In the genomic region with DNA sequence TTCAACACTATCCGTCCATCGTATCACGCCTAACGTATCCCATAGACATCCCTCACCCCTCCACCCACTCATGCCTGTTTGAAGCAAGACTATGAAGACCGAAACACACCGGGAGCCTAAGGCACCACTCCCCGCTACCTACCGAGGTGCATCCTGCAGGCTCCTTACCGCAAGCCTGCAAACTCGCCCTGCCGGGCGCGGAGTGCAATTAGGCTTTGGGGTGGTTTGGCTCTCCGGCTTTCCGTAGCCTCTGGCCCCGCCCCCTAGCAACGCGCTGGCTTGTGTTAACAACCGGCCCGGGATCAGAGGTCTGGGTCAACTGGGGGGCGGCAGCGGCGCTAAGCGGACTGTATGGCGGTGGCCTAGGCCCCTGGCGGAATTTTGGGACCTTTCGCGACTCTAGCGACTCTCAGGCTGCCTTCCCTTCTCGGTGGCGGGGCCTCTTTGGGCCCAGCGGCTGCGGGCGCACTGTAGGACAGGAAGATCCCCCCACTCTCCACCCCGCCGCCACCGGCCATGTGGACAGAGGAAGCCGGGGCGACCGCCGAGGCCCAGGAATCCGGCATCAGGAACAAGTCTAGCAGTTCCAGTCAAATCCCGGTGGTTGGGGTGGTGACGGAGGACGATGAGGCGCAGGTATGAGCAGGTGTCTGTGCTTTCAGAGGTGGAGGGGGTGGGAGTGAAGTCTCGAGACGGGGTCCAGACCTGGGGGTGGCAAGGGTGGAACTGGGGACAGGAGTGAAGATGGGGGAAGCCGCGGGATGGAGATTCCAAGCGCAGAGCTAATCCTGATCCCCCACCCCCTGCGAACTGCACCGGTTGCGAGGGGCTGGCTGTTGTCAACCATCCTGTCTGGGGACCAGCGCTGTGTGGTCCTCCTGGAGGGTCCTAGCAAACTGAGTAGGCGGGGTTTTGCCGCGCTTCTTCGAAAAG, we compare ENCODE assay signal across 8 cellular contexts. TPM values are rescaled to one million over a fixed set of nuclear protein-coding genes. Genes with fewer than 3 reads are reported as not detected.
DNase-seq lines count a peak whose midpoint lies in the region; ATAC-seq, FAIRE-seq and TF ChIP-seq lines count a peak whose summit lies in the region.

A gene with protein sequence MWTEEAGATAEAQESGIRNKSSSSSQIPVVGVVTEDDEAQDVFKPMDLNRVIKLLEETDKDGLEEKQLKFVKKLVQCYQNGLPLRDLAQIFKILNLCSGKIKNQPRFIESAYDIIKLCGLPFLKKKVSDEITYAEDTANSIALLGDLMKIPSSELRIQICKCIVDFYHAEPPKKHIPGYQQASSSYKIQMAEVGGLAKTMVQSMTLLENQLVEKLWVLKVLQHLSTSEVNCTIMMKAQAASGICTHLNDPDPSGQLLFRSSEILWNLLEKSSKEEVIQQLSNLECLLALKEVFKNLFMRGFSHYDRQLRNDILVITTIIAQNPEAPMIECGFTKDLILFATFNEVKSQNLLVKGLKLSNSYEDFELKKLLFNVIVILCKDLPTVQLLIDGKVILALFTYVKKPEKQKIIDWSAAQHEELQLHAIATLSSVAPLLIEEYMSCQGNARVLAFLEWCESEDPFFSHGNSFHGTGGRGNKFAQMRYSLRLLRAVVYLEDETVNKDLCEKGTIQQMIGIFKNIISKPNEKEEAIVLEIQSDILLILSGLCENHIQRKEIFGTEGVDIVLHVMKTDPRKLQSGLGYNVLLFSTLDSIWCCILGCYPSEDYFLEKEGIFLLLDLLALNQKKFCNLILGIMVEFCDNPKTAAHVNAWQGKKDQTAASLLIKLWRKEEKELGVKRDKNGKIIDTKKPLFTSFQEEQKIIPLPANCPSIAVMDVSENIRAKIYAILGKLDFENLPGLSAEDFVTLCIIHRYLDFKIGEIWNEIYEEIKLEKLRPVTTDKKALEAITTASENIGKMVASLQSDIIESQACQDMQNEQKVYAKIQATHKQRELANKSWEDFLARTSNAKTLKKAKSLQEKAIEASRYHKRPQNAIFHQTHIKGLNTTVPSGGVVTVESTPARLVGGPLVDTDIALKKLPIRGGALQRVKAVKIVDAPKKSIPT (plus strand): TSS at position 266 of the 933 bp plus-strand sequence. CDS start 251 bp downstream, at position 517.

- H3K9me3 Mint-ChIP-seq in T-cell (no peaks in the 10 kb centered on the region), progenitor cell of endocrine pancreas (ENCODE audit: low read depth) (no peaks in the 10 kb centered on the region)

- POLR2A ChIA-PET in T-cell (lab: Charles Lee), result no interaction called here

- TF ChIP-seq POLR2A in GM12891 (IDR thresholded peaks at IDR 0.05; ENCODE audit: low read depth, low read length) (0 out of 2 replicates have a peak, but pooled peaks have one; percentile 39), adrenal gland (IDR thresholded peaks at IDR 0.05) (no peak), upper lobe of left lung (IDR thresholded peaks at IDR 0.05) (peak in 1 of 4 donors; percentile 40)

- no peak for TF ChIP-seq EP300 in upper lobe of left lung (IDR thresholded peaks at IDR 0.05)

- H3K4me3 ChIP-seq in adrenal gland, result peak within 1 kb of the TSS; percentile 48 to 99 (median 80)
- H3K4me3 ChIP-seq in left ventricle myocardium inferior, result peak within 1 kb of the TSS; percentile 96
- H3K4me3 ChIP-seq in upper lobe of left lung, result peak within 1 kb of the TSS; percentile 70 to 98 (median 86)

- H3K4me1 Mint-ChIP-seq in T-cell (peaks cover 17 to 23% (median 23%) of the 10 kb centered on the region in 3 donors), progenitor cell of endocrine pancreas (ENCODE audit: low read depth) (peaks cover 18% of the 10 kb centered on the region)

- H3K27me3 Mint-ChIP-seq in T-cell (peaks cover 33 to 36% of the 10 kb centered on the region in 2 donors), progenitor cell of endocrine pancreas (peaks cover 9% of the 10 kb centered on the region)

- H3K4me3 Mint-ChIP-seq in T-cell (peak within 1 kb of the TSS; percentile 83 to 93 (median 88)), progenitor cell of endocrine pancreas (ENCODE audit: low read depth) (peak within 1 kb of the TSS; percentile 86)

- peak; percentile 89 for FAIRE-seq in GM12891 (lab: Jason Lieb, UNC)

- H3K36me3 ChIP-seq in adrenal gland (replicated peaks in 1 of 2), result no peaks in the 10 kb centered on the region
- H3K36me3 ChIP-seq in left ventricle myocardium inferior, result no peaks in the 10 kb centered on the region
- no peaks in the 10 kb centered on the region for H3K36me3 ChIP-seq in upper lobe of left lung

- ATAC-seq in HG02610 (IDR thresholded peaks at IDR 0.05; ENCODE audit: unreplicated experiment) (peak; percentile 86), T-cell (replicated peaks in 1 of 4) (peak; percentile 86 to 93 (median 90)), upper lobe of left lung (ENCODE audit: low FRiP score in 2 of 2) (peak; percentile 96 to 98)

- H3K4me1 ChIP-seq in adrenal gland (replicated peaks in 1 of 2) (peaks cover 0 to 15% of the 10 kb centered on the region in 2 donors), left ventricle myocardium inferior (peaks cover 23% of the 10 kb centered on the region), upper lobe of left lung (peaks cover 5 to 21% (median 13%) of the 10 kb centered on the region in 4 donors)

- no peaks in the 10 kb centered on the region for H3K36me3 Mint-ChIP-seq in T-cell
- no peaks in the 10 kb centered on the region for H3K36me3 Mint-ChIP-seq in progenitor cell of endocrine pancreas (ENCODE audit: insufficient read depth)

- TF ChIP-seq CTCF in adrenal gland (IDR thresholded peaks at IDR 0.05) (peak in 5 of 6 experiments; percentile 6 to 65 (median 52)), left ventricle myocardium inferior (IDR thresholded peaks at IDR 0.05; ENCODE audit: borderline replicate concordance) (peak; percentile 59), progenitor cell of endocrine pancreas (IDR thresholded peaks at IDR 0.05; ENCODE audit: unreplicated experiment) (peak; percentile 32), upper lobe of left lung (IDR thresholded peaks at IDR 0.05) (peak in 4 of 6 experiments; percentile 1 to 71 (median 44))

- no peak within 1 kb of the TSS for H3K27ac Mint-ChIP-seq in T-cell
- peak within 1 kb of the TSS; percentile 85 for H3K27ac Mint-ChIP-seq in progenitor cell of endocrine pancreas

- H3K27me3 ChIP-seq in adrenal gland (no peaks in the 10 kb centered on the region), left ventricle myocardium inferior (ENCODE audit: low read depth) (no peaks in the 10 kb centered on the region), upper lobe of left lung (peaks cover 0 to 4% (median 0%) of the 10 kb centered on the region in 4 donors)

- H3K9me3 ChIP-seq in adrenal gland (replicated peaks in 1 of 3) (no peaks in the 10 kb centered on the region), left ventricle myocardium inferior (replicated peaks) (no peaks in the 10 kb centered on the region), upper lobe of left lung (no peaks in the 10 kb centered on the region)

- intact Hi-C loops in adrenal gland (cut with DNase I) (loop anchor here (10.0 kb wide), 2 partner anchors 90 to 180 kb away; a partner anchor contains a TSS), left ventricle myocardium inferior (cut with micrococcal nuclease) (no loop called here)

- CTCF ChIA-PET in T-cell (lab: Charles Lee), result no interaction called here

- H3K27ac ChIP-seq in adrenal gland, result peak within 1 kb of the TSS in 1 of 5 donors; percentile 49
- peak within 1 kb of the TSS; percentile 31 for H3K27ac ChIP-seq in left ventricle myocardium inferior (replicated peaks)
- H3K27ac ChIP-seq in upper lobe of left lung, result peak within 1 kb of the TSS in 3 of 4 donors; percentile 54 to 82 (median 68)

- peak; percentile 60 for DNase-seq in GM12891 (ENCODE audit: insufficient read length, low spot score)
- DNase-seq in NCI-H1105 (lab: John Stamatoyannopoulos, UW), result peak; percentile 79
- peak; percentile 60 to 85 (median 78) for DNase-seq in T-cell
- peak; percentile 88 to 97 (median 91) for DNase-seq in adrenal gland
- DNase-seq in left ventricle myocardium inferior, result peak; percentile 93
- DNase-seq in progenitor cell of endocrine pancreas (ENCODE audit: low spot score, unreplicated experiment), result peak; percentile 92
- peak; percentile 89 to 97 for DNase-seq in upper lobe of left lung

- WGBS in adrenal gland, 4 donors, result 0 to 1% (median 1%) methylated on average over 22 to 59 of the region's 59 CpGs
- WGBS in upper lobe of left lung, 2 donors, result 1 to 2% methylated on average over 20 to 59 of the region's 59 CpGs

TF ChIP-seq in GM12891, 5 proteins besides CTCF, POLR2A, EP300 and RAD21:
- TF ChIP-seq POLR2AphosphoS5 (IDR thresholded peaks at IDR 0.05; ENCODE audit: low read depth, low read length) (no peak), POU2F2 (IDR thresholded peaks at IDR 0.05; ENCODE audit: low read depth, low read length) (peak; percentile 65; the same call in 1 of the 2 replicates)

RNA-seq across cellular contexts. Expression of the gene that starts here (rescaled TPM):
- polyA plus RNA-seq in GM12891 (2012; ENCODE audit: low read depth, missing spikeins), result 0.41 TPM
- total RNA-seq in T-cell, result under 1 TPM in 4 of 5 donors, not detected in 1; 0.20 to 0.64 (median 0.41) TPM
- 1 to 10 TPM in 7 of 8 donors, under 1 TPM in 1; 0.42 to 7.9 (median 3.2) TPM for total RNA-seq in adrenal gland
- 10 to 100 TPM in 1 of 3 donors, 1 to 10 TPM in 2; 2.7 to 10.2 (median 7.3) TPM for polyA plus RNA-seq in adrenal gland
- 3.8 TPM for total RNA-seq in left ventricle myocardium inferior
- total RNA-seq in progenitor cell of endocrine pancreas, result 12.0 and 12.4 TPM in 2 replicates
- total RNA-seq in upper lobe of left lung, result 10 to 100 TPM in 2 of 6 donors, 1 to 10 TPM in 4; 3.4 to 34.9 (median 6.9) TPM

Comparison
In these comparisons a context has a peak if more than half of its experiments do, and no peak if none do; other contexts are left out.
1. Peak in DNase-seq and ATAC-seq in T-cell; RNA of the gene not detected or under 1 TPM.